ENCODE assay signal across 8 cellular contexts in genomic region chr1:31788138-31788824, GRCh38. TPM values are rescaled to one million over a fixed set of nuclear protein-coding genes. Genes with fewer than 3 reads are reported as not detected.
DNase-seq lines count a peak whose midpoint lies in the region; ATAC-seq and TF ChIP-seq lines count a peak whose summit lies in the region.

No MANE protein-coding gene starts in this region.

- H3K4me3 ChIP-seq in kidney epithelial cell (ENCODE audit: low read depth, low read length) = peak overlapping the region; percentile 53

- TF ChIP-seq CTCF in kidney epithelial cell (IDR thresholded peaks at IDR 0.05; ENCODE audit: insufficient read depth, low read length, poor library complexity, severe bottlenecking) = no peak

- DNase-seq in NCI-H146 (lab: John Stamatoyannopoulos, UW) (peak; percentile 55), NCI-H146 treated with DMSO at 0.1 percent for 48 hours (lab: John Stamatoyannopoulos, UW; ENCODE audit: unreplicated experiment) (no peak), NCI-H226 (peak; percentile 78), cerebellar nuclear complex (lab: John Stamatoyannopoulos, UW) (peak; percentile 59 to 61), kidney epithelial cell (ENCODE audit: low read depth) (peak; percentile 47)
- peak; percentile 96 for DNase-seq in activated CD4-positive, CD25-positive, alpha-beta regulatory T cell treated with anti-CD3 and anti-CD28 coated beads, Interleukin-2, amount 50 U/mL, for 72 hours
- DNase-seq in stimulated activated CD4-positive, alpha-beta T cell treated with anti-CD3 and anti-CD28 coated beads, Interleukin-15, amount 100 ng/mL, for 1 hour (ENCODE audit: low read depth in 1 of 2, low spot score in 1 of 2) = peak; percentile 76 to 78

- no peaks in the 10 kb centered on the region for H3K36me3 ChIP-seq in kidney epithelial cell (ENCODE audit: control insufficient read depth, insufficient read depth, low read length)

- H3K27me3 ChIP-seq in kidney epithelial cell (ENCODE audit: control insufficient read depth, insufficient read depth, low read length) = no peaks in the 10 kb centered on the region

- peak; percentile 65 for ATAC-seq in HG02981 (IDR thresholded peaks at IDR 0.05; ENCODE audit: unreplicated experiment)

RNA-seq across cellular contexts. Expression of gene ADGRB2, which starts 24.1 kb away (rescaled TPM):
- 1.5 and 2.6 TPM in 2 replicates for total RNA-seq in kidney epithelial cell

RNA-seq across cellular contexts. Expression of gene SPOCD1, which starts 27.5 kb away (rescaled TPM):
- 29.4 and 31.8 TPM in 2 replicates for total RNA-seq in kidney epithelial cell
